Comparison of ENCODE assay signal across 9 cellular contexts in genomic region chr7:112788778-112789343, GRCh38. TPM values are rescaled to one million over a fixed set of nuclear protein-coding genes. Genes with fewer than 3 reads are reported as not detected.
A peak's percentile ranks its signal among the peaks of the same experiment; 100 is the strongest.
DNase-seq lines count a peak whose midpoint lies in the region; ATAC-seq and TF ChIP-seq lines count a peak whose summit lies in the region.
"Had no signal": no experiment of that assay in that cellular context is flagged by ENCODE, and none has a peak within 500 bp of the region (broad histone marks: within the 10 kb centered on the region; RNA-seq: fewer than 3 reads in every experiment).

No MANE protein-coding gene starts in this region.

- H3K9me2 ChIP-seq in Karpas-422 (replicated peaks; ENCODE audit: insufficient read depth, low read length) (no peaks in the 10 kb centered on the region), neural cell (ENCODE audit: insufficient read depth, low read length) (no peaks in the 10 kb centered on the region)

- no peak for ATAC-seq in GM18909 (IDR thresholded peaks at IDR 0.05; ENCODE audit: poor library complexity, unreplicated experiment)
- no peak for ATAC-seq in HG02973 (IDR thresholded peaks at IDR 0.05; ENCODE audit: unreplicated experiment)

- 0 out of 2 replicates have a peak, but pooled peaks cover 11% of the 10 kb centered on the region for H4K20me1 ChIP-seq in BLaER1
- no peaks in the 10 kb centered on the region for H4K20me1 ChIP-seq in Karpas-422 (ENCODE audit: insufficient read depth, low read depth, low read length)
- no peaks in the 10 kb centered on the region for H4K20me1 ChIP-seq in neural cell (ENCODE audit: insufficient read depth)

- H3K4me3 ChIP-seq in BLaER1 (peak overlapping the region; percentile 86), Karpas-422 (ENCODE audit: low read length) (peak overlapping the region; percentile 74), coronary artery (peak overlapping the region; percentile 98), neural cell (ENCODE audit: low read length) (peak overlapping the region; percentile 75)

- TF ChIP-seq CTCF in coronary artery (IDR thresholded peaks at IDR 0.05) (no peak), neural cell (IDR thresholded peaks at IDR 0.05; ENCODE audit: poor library complexity, severe bottlenecking) (no peak)

- no peak for TF ChIP-seq EP300 in neural cell (conservative IDR thresholded peaks at IDR 0.05; ENCODE audit: poor library complexity, severe bottlenecking)

- H3K4me1 ChIP-seq in BLaER1 (peaks cover 17% of the 10 kb centered on the region), Karpas-422 (ENCODE audit: low read length) (peaks cover 22% of the 10 kb centered on the region)

- H3K36me3 ChIP-seq in BLaER1 (peaks cover 8% of the 10 kb centered on the region; the same call in 1 of the 2 replicates), Karpas-422 (ENCODE audit: insufficient read depth, low read length) (peaks cover 8% of the 10 kb centered on the region; the same call in 1 of the 2 replicates), neural cell (ENCODE audit: insufficient read depth, low read length) (no peaks in the 10 kb centered on the region)

- H3K9ac ChIP-seq in BLaER1 = peak overlapping the region; percentile 93; the same call in 1 of the 2 replicates
- H3K9ac ChIP-seq in Karpas-422 (ENCODE audit: low read length) = peak overlapping the region; percentile 77
- H3K9ac ChIP-seq in neural cell (ENCODE audit: low read length) = no peak overlapping the region

- H3K79me2 ChIP-seq in Karpas-422 (ENCODE audit: low read length) (peaks cover 56% of the 10 kb centered on the region), neural cell (replicated peaks; ENCODE audit: insufficient read depth, low read length) (no peaks in the 10 kb centered on the region)

- no peaks in the 10 kb centered on the region for H3K9me3 ChIP-seq in BLaER1
- H3K9me3 ChIP-seq in Karpas-422 (ENCODE audit: low read length) = no peaks in the 10 kb centered on the region
- no peaks in the 10 kb centered on the region for H3K9me3 ChIP-seq in neural cell (ENCODE audit: low read length)

- H3K4me2 ChIP-seq in BLaER1 (peak overlapping the region; percentile 82), Karpas-422 (ENCODE audit: low read depth, low read length, poor library complexity, severe bottlenecking) (peak overlapping the region; percentile 70), neural cell (ENCODE audit: low read length) (peak overlapping the region; percentile 27)

- H3K27ac ChIP-seq in BLaER1 = no peak overlapping the region
- peak overlapping the region; percentile 44; the same call in 1 of the 2 replicates for H3K27ac ChIP-seq in Karpas-422 (ENCODE audit: low read length)
- H3K27ac ChIP-seq in coronary artery = no peak overlapping the region
- H3K27ac ChIP-seq in neural cell (ENCODE audit: low read length) = no peak overlapping the region

- DNase-seq in Karpas-422 = peak; percentile 41
- no peak for DNase-seq in coronary artery (ENCODE audit: low spot score)
- DNase-seq in DMS 273 treated with DMSO at 0.1 percent for 48 hours (lab: John Stamatoyannopoulos, UW) = no peak
- no peak for DNase-seq in foreskin melanocyte
- DNase-seq: NCI-H446 treated with DMSO at 0.1 percent for 48 hours had no signal

- no peaks in the 10 kb centered on the region for H3F3A ChIP-seq in neural cell (ENCODE audit: insufficient read depth, low read length, poor library complexity, severe bottlenecking)

- H3K27me3 ChIP-seq in BLaER1 = peaks cover 9% of the 10 kb centered on the region; the same call in 1 of the 2 replicates
- no peaks in the 10 kb centered on the region for H3K27me3 ChIP-seq in Karpas-422 (ENCODE audit: low read length)
- H3K27me3 ChIP-seq in neural cell (ENCODE audit: insufficient read depth, low read depth, low read length) = no peaks in the 10 kb centered on the region

- H2AFZ ChIP-seq in Karpas-422 (ENCODE audit: low read length) = no peak overlapping the region
- H2AFZ ChIP-seq in neural cell (ENCODE audit: low read depth, low read length) = no peak overlapping the region

- TF ChIP-seq RAD21 in neural cell (conservative IDR thresholded peaks at IDR 0.05) = no peak

TF ChIP-seq in neural cell, 6 proteins besides CTCF, POLR2A, EP300 and RAD21:
- TF ChIP-seq MXI1 (conservative IDR thresholded peaks at IDR 0.05; ENCODE audit: poor library complexity, severe bottlenecking) = no peak
- TF ChIP-seq REST (IDR thresholded peaks at IDR 0.05; ENCODE audit: borderline replicate concordance) = no peak
- no peak for TF ChIP-seq SMC3 (conservative IDR thresholded peaks at IDR 0.05; ENCODE audit: poor library complexity)
- no peak for TF ChIP-seq POLR2AphosphoS5 (IDR thresholded peaks at IDR 0.05)
- TF ChIP-seq TAF1 (IDR thresholded peaks at IDR 0.05; ENCODE audit: low read depth) = no peak
- no peak for TF ChIP-seq EZH2 (IDR thresholded peaks at IDR 0.05; ENCODE audit: borderline replicate concordance, insufficient read depth, low read length, poor library complexity, severe bottlenecking)

RNA-seq across cellular contexts. Expression of gene TMEM168, which starts 1.3 kb away (rescaled TPM):
- total RNA-seq in Karpas-422 (2014; rRNA removed; shearing (Covaris generic); ENCODE audit: low replicate concordance) = 27.4 and 32.0 TPM in 2 replicates
- polyA plus RNA-seq in neural cell = 21.9 and 24.0 TPM in 2 replicates
- polyA minus RNA-seq in neural cell = 22.9 and 28.8 TPM in 2 replicates

Comparison
In these comparisons a context has a peak if more than half of its experiments do, and no peak if none do; other contexts are left out.
1. H3K4me2 ChIP-seq: peak in every context shown above with its lines; median percentile 82 in BLaER1; 70 in Karpas-422; 27 in neural cell.